1 cellular context compared by ENCODE assay signal in genomic region chr6:81752969-81753708, GRCh38.
TF ChIP-seq lines count a peak whose summit lies in the region.

No MANE protein-coding gene starts in this region.

TF ChIP-seq in HepG2, 621 proteins besides CTCF, POLR2A, EP300 and RAD21 (continued from another document and continues in another):
- peak; percentile 23; the same call in 1 of the 2 replicates for TF ChIP-seq MIER2 (CRISPR knock-in tag; IDR thresholded peaks at IDR 0.05)
- 0 out of 2 replicates have a peak, but pooled peaks have one; percentile 14 for TF ChIP-seq ZSCAN30 (CRISPR knock-in tag; IDR thresholded peaks at IDR 0.05)
- no peak; the same call in 1 of the 2 replicates for TF ChIP-seq KDM5B (CRISPR knock-in tag; IDR thresholded peaks at IDR 0.05; ENCODE audit: borderline replicate concordance)
- TF ChIP-seq ZXDC (CRISPR knock-in tag; IDR thresholded peaks at IDR 0.05): peak; percentile 74; the same call in 1 of the 2 replicates
- TF ChIP-seq ARNT (IDR thresholded peaks at IDR 0.05): no peak
- TF ChIP-seq MAFG (CRISPR knock-in tag; IDR thresholded peaks at IDR 0.05): no peak
- TF ChIP-seq KDM1A (CRISPR knock-in tag; IDR thresholded peaks at IDR 0.05): no peak
- TF ChIP-seq CENPBD1 (CRISPR knock-in tag; IDR thresholded peaks at IDR 0.05; ENCODE audit: borderline replicate concordance, low read depth): no peak
- TF ChIP-seq ZNF75D (CRISPR knock-in tag; IDR thresholded peaks at IDR 0.05; ENCODE audit: borderline replicate concordance): no peak
- no peak; the same call in 1 of the 2 replicates for TF ChIP-seq HNF4G (IDR thresholded peaks at IDR 0.05; ENCODE audit: borderline replicate concordance, low read depth, low read length)
- 0 out of 2 replicates have a peak, but pooled peaks have one; percentile 14 for TF ChIP-seq HNF4G (CRISPR knock-in tag; IDR thresholded peaks at IDR 0.05; ENCODE audit: borderline replicate concordance, low read depth)
- peak; percentile 65; the same call in 1 of the 2 replicates for TF ChIP-seq STAT6 (CRISPR knock-in tag; IDR thresholded peaks at IDR 0.05; ENCODE audit: borderline replicate concordance)
- TF ChIP-seq RELA (CRISPR knock-in tag; IDR thresholded peaks at IDR 0.05): no peak
- TF ChIP-seq TAF15 (IDR thresholded peaks at IDR 0.05; ENCODE audit: low read depth, low read length, poor library complexity, severe bottlenecking): no peak
- 0 out of 2 replicates have a peak, but pooled peaks have one; percentile 10 for TF ChIP-seq ZNF121 (CRISPR knock-in tag; IDR thresholded peaks at IDR 0.05)
- TF ChIP-seq PAWR (CRISPR knock-in tag; IDR thresholded peaks at IDR 0.05; ENCODE audit: borderline replicate concordance): 0 out of 2 replicates have a peak, but pooled peaks have one; percentile 51
- no peak for TF ChIP-seq ZBTB21 (CRISPR knock-in tag; IDR thresholded peaks at IDR 0.05)
- peak; percentile 49; the same call in 1 of the 2 replicates for TF ChIP-seq ZNF775 (CRISPR knock-in tag; IDR thresholded peaks at IDR 0.05; ENCODE audit: borderline replicate concordance)
- TF ChIP-seq ZBED4 (CRISPR knock-in tag; IDR thresholded peaks at IDR 0.05; ENCODE audit: borderline replicate concordance): peak; percentile 61; the same call in 1 of the 2 replicates
- TF ChIP-seq ZNF34 (CRISPR knock-in tag; IDR thresholded peaks at IDR 0.05; ENCODE audit: borderline replicate concordance): no peak
- no peak for TF ChIP-seq NONO (IDR thresholded peaks at IDR 0.05)
- no peak for TF ChIP-seq NONO (CRISPR knock-in tag; conservative IDR thresholded peaks at IDR 0.05)
- TF ChIP-seq SATB2 (CRISPR knock-in tag; IDR thresholded peaks at IDR 0.05): peak; percentile 94; the same call in 1 of the 2 replicates
- peak; percentile 67 for TF ChIP-seq DR1 (CRISPR knock-in tag; IDR thresholded peaks at IDR 0.05)
- TF ChIP-seq ZNF562 (CRISPR knock-in tag; IDR thresholded peaks at IDR 0.05; ENCODE audit: borderline replicate concordance): no peak
- TF ChIP-seq SYNCRIP (IDR thresholded peaks at IDR 0.05; ENCODE audit: insufficient read depth, low read depth, low read length): no peak
- TF ChIP-seq ZNF263 (CRISPR knock-in tag; IDR thresholded peaks at IDR 0.05): no peak; the same call in 1 of the 2 replicates
- TF ChIP-seq RAD51 (IDR thresholded peaks at IDR 0.05; ENCODE audit: borderline replicate concordance): no peak
- no peak for TF ChIP-seq ZNF10 (CRISPR knock-in tag; IDR thresholded peaks at IDR 0.05; ENCODE audit: borderline replicate concordance, low read depth)
- peak; percentile 88 for TF ChIP-seq MXD3 (CRISPR knock-in tag; IDR thresholded peaks at IDR 0.05)
- peak; percentile 86 for TF ChIP-seq ZNF329 (CRISPR knock-in tag; IDR thresholded peaks at IDR 0.05; ENCODE audit: low read depth)
- TF ChIP-seq PCBP1 (IDR thresholded peaks at IDR 0.05; ENCODE audit: borderline replicate concordance, low read depth, low read length): no peak
- TF ChIP-seq FOXM1 (CRISPR knock-in tag; IDR thresholded peaks at IDR 0.05): peak; percentile 66; the same call in 1 of the 2 replicates
- TF ChIP-seq LBX2 (CRISPR knock-in tag; IDR thresholded peaks at IDR 0.05; ENCODE audit: borderline replicate concordance): peak; percentile 70; the same call in 1 of the 2 replicates
- no peak; the same call in 1 of the 2 replicates for TF ChIP-seq ZNF274 (CRISPR knock-in tag; IDR thresholded peaks at IDR 0.05)
- no peak for TF ChIP-seq TP53 (CRISPR knock-in tag; conservative IDR thresholded peaks at IDR 0.05)
- TF ChIP-seq ZNF251 (CRISPR knock-in tag; IDR thresholded peaks at IDR 0.05): no peak
- no peak for TF ChIP-seq PITX1 (CRISPR knock-in tag; IDR thresholded peaks at IDR 0.05)
- TF ChIP-seq MLLT10 (CRISPR knock-in tag; IDR thresholded peaks at IDR 0.05): no peak
- no peak; the same call in 1 of the 2 replicates for TF ChIP-seq ZNF772 (CRISPR knock-in tag; IDR thresholded peaks at IDR 0.05)
- no peak for TF ChIP-seq ZNF44 (CRISPR knock-in tag; IDR thresholded peaks at IDR 0.05)
- TF ChIP-seq ERF (CRISPR knock-in tag; IDR thresholded peaks at IDR 0.05): peak; percentile 84
- TF ChIP-seq CBX1 (IDR thresholded peaks at IDR 0.05; ENCODE audit: low read depth): peak; percentile 69
- peak; percentile 52; the same call in 1 of the 2 replicates for TF ChIP-seq MIER3 (CRISPR knock-in tag; IDR thresholded peaks at IDR 0.05; ENCODE audit: borderline replicate concordance)
- TF ChIP-seq ZNF124 (CRISPR knock-in tag; IDR thresholded peaks at IDR 0.05): peak; percentile 71
- peak; percentile 37; the same call in 1 of the 2 replicates for TF ChIP-seq ESRRA (CRISPR knock-in tag; IDR thresholded peaks at IDR 0.05; ENCODE audit: low read depth)
- peak; percentile 72 for TF ChIP-seq SALL1 (CRISPR knock-in tag; IDR thresholded peaks at IDR 0.05)
- peak; percentile 85 for TF ChIP-seq ZNF782 (CRISPR knock-in tag; IDR thresholded peaks at IDR 0.05; ENCODE audit: borderline replicate concordance)
- TF ChIP-seq CREB3 (CRISPR knock-in tag; IDR thresholded peaks at IDR 0.05): peak; percentile 74
- peak; percentile 46; the same call in 1 of the 2 replicates for TF ChIP-seq ZNF629 (CRISPR knock-in tag; conservative IDR thresholded peaks at IDR 0.05)
- no peak; the same call in 1 of the 2 replicates for TF ChIP-seq AFF4 (CRISPR knock-in tag; IDR thresholded peaks at IDR 0.05)
- TF ChIP-seq TBL1XR1 (IDR thresholded peaks at IDR 0.05; ENCODE audit: borderline replicate concordance, low read length, partially characterized antibody): no peak
- peak; percentile 62; the same call in 1 of the 2 replicates for TF ChIP-seq GMEB2 (CRISPR knock-in tag; IDR thresholded peaks at IDR 0.05; ENCODE audit: low read depth)
